Comparison of ENCODE assay signal across 9 cellular contexts in the genomic region with DNA sequence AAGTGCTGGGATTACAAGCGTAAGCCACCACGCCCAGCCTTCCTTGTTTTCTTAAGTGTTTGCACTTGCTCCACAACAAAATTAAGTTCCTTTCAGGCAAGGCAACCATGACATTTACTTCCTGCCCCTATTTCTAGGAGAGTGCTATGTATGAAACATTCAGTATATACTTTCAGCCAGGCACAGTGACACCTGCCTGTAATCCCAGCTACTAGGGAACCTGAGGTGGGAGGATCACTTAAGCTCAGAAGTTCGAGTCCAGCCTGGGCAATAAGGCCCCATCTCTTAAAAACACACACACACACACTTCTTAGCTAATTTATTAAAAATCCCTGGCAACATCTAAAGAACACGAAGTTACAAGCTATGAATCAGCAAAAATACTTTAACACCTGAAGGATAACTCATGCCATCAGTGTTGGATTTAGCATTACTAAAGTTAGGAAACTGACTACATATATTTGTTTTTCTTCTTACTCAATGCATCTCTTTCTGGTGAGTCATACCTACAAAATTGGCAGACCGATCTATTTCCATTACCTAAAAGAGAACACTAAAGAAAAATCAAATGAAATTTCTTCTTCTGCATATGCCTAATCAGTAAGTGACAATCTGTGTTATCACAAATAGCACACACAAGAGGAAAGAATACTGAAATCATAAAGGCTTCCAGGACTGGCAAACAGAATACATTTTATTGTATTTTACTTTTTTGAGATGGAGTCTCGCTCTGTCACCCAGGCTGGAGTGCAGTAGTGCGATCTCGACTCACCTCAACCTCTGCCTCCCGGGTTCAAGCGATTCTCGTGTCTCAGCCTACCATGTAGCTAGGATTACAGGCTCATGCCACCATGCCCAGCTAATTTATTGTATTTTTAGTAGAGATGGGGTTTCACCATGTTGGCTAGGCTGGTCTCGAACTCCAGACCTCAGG. TPM values are rescaled to one million over a fixed set of nuclear protein-coding genes. Genes with fewer than 3 reads are reported as not detected.
A peak's percentile ranks its signal among the peaks of the same experiment; 100 is the strongest.
DNase-seq lines count a peak whose midpoint lies in the region; TF ChIP-seq lines count a peak whose summit lies in the region.
"Had no signal": no experiment of that assay in that cellular context is flagged by ENCODE, and none has a peak within 500 bp of the region (broad histone marks: within the 10 kb centered on the region; RNA-seq: fewer than 3 reads in every experiment).

No MANE protein-coding gene starts in this region.

- no peak overlapping the region for H3K4me3 ChIP-seq in SJSA1
- no peak overlapping the region for H3K4me3 ChIP-seq in fibroblast of lung (replicated peaks in 1 of 4; ENCODE audit: control extremely low read depth in 1 of 4, insufficient read depth in 1 of 4, low read depth in 3 of 4, low read length in 4 of 4)
- H3K4me3 ChIP-seq in retinal pigment epithelial cell (ENCODE audit: low read length), result no peak overlapping the region
- H3K4me3 ChIP-seq in colonic mucosa, result no peak overlapping the region

- H3K27ac ChIP-seq in SJSA1 (peak overlapping the region; percentile 73), fibroblast of lung (ENCODE audit: insufficient read depth, low read length) (peak overlapping the region; percentile 83), colonic mucosa (no peak overlapping the region)

- H3K36me3 ChIP-seq in SJSA1 (peaks cover 19% of the 10 kb centered on the region), fibroblast of lung (ENCODE audit: control insufficient read depth, insufficient read depth, low read length) (no peaks in the 10 kb centered on the region), colonic mucosa (no peaks in the 10 kb centered on the region)

- H4K20me1 ChIP-seq in fibroblast of lung (ENCODE audit: control insufficient read depth, extremely low read depth, insufficient read depth, low read length), result no peaks in the 10 kb centered on the region

- peaks cover 3% of the 10 kb centered on the region for H3K79me2 ChIP-seq in fibroblast of lung (ENCODE audit: control insufficient read depth, insufficient read depth, low read length)

- H3K4me1 ChIP-seq in SJSA1 (replicated peaks) (peaks cover 51% of the 10 kb centered on the region), fibroblast of lung (ENCODE audit: control insufficient read depth, extremely low read depth, insufficient read depth, low read length) (peaks cover 4% of the 10 kb centered on the region), colonic mucosa (peaks cover 4% of the 10 kb centered on the region)

- DNase-seq in GM03348 (ENCODE audit: low spot score) (peak; percentile 63), SJSA1 (ENCODE audit: low read depth in 1 of 2, low spot score in 2 of 2) (peak in 1 of 2 experiments; percentile 83), fibroblast of lung (ENCODE audit: low read depth in 2 of 2) (peak; percentile 91 to 96), retinal pigment epithelial cell (ENCODE audit: low read depth) (peak; percentile 42), HuH-7.5 (ENCODE audit: low spot score) (no peak), colonic mucosa (no peak), NOMO-1 treated with dmso at 0.1 percent for 144 hours (lab: John Stamatoyannopoulos, UW; ENCODE audit: unreplicated experiment) (no peak), NCI-H1436 treated with DMSO at 0.1 percent for 48 hours (lab: John Stamatoyannopoulos, UW) (no peak)
- DNase-seq: activated effector memory CD4-positive, alpha-beta T cell treated with Interleukin-2 at 50 U/mL for 16 hours had no signal

- H3K9ac ChIP-seq in fibroblast of lung (ENCODE audit: insufficient read depth, low read length), result no peak overlapping the region
- H3K9ac ChIP-seq in colonic mucosa (ENCODE audit: low read depth in 2 of 2, low read length in 2 of 2), result no peak overlapping the region

- H3K27me3 ChIP-seq in SJSA1 (replicated peaks), result no peaks in the 10 kb centered on the region
- no peaks in the 10 kb centered on the region for H3K27me3 ChIP-seq in fibroblast of lung (ENCODE audit: control insufficient read depth, insufficient read depth, low read length)
- H3K27me3 ChIP-seq in colonic mucosa, result no peaks in the 10 kb centered on the region

- intact Hi-C loops in colonic mucosa (cut with DNase I), result no loop called here

- TF ChIP-seq CTCF in fibroblast of lung (conservative IDR thresholded peaks at IDR 0.05 in 1 of 2, IDR thresholded peaks at IDR 0.05 in 1 of 2; ENCODE audit: low read depth in 1 of 2, low read length in 2 of 2) (no peak), retinal pigment epithelial cell (conservative IDR thresholded peaks at IDR 0.05; ENCODE audit: low read depth, low read length) (no peak), colonic mucosa (IDR thresholded peaks at IDR 0.05) (no peak)

- no peak overlapping the region for H2AFZ ChIP-seq in fibroblast of lung (ENCODE audit: low read length)

- no peak overlapping the region for H3K4me2 ChIP-seq in fibroblast of lung (ENCODE audit: extremely low read depth, insufficient read depth, low read length)

- H3K9me3 ChIP-seq in SJSA1 (replicated peaks), result no peaks in the 10 kb centered on the region
- H3K9me3 ChIP-seq in fibroblast of lung (ENCODE audit: control insufficient read depth, insufficient read depth, low read depth, low read length), result no peaks in the 10 kb centered on the region
- no peaks in the 10 kb centered on the region for H3K9me3 ChIP-seq in colonic mucosa

RNA-seq across cellular contexts. Expression of gene RNF115, which starts 41.5 kb away (rescaled TPM):
- 17.5 and 23.8 TPM in 2 replicates for total RNA-seq in SJSA1 (2014; rRNA removed; shearing (Covaris generic))
- 9.2 and 19.8 TPM in 2 replicates for total RNA-seq in fibroblast of lung
- 16.2 and 25.5 TPM in 2 replicates for polyA plus RNA-seq in fibroblast of lung
- polyA plus RNA-seq in fibroblast of lung (2012), result 12.3 and 22.4 TPM in 2 replicates
- polyA minus RNA-seq in fibroblast of lung (ENCODE audit: low replicate concordance), result 15.8 and 17.5 TPM in 2 replicates
- 1 to 10 TPM; 6.4 to 6.9 TPM for total RNA-seq in colonic mucosa

RNA-seq across cellular contexts. Expression of gene POLR3C, which starts 41.6 kb away (rescaled TPM):
- 56.2 and 78.6 TPM in 2 replicates for total RNA-seq in SJSA1 (2014; rRNA removed; shearing (Covaris generic))
- total RNA-seq in fibroblast of lung (32.1 and 38.3 TPM in 2 replicates), colonic mucosa (10 to 100 TPM; 17.2 to 18.8 TPM)
- polyA plus RNA-seq in fibroblast of lung, result 45.1 and 64.5 TPM in 2 replicates
- 29.2 and 42.4 TPM in 2 replicates for polyA plus RNA-seq in fibroblast of lung (2012)
- polyA minus RNA-seq in fibroblast of lung (ENCODE audit: low replicate concordance), result 19.7 and 37.2 TPM in 2 replicates

Comparison
In these comparisons a context has a peak if more than half of its experiments do, and no peak if none do; other contexts are left out.
1. DNase-seq: peak in GM03348 (single experiment), fibroblast of lung (2 of 2) and retinal pigment epithelial cell (single experiment); none in HuH-7.5 (single experiment), colonic mucosa (single experiment), NOMO-1 treated with dmso at 0.1 percent for 144 hours (single experiment) and NCI-H1436 treated with DMSO at 0.1 percent for 48 hours (single experiment).